Comparison of ENCODE assay signal across 28 cellular contexts in genomic region chr11:124766156-124766555, GRCh38. TPM values are rescaled to one million over a fixed set of nuclear protein-coding genes. Genes with fewer than 3 reads are reported as not detected.
"Had no signal": no experiment of that assay in that cellular context is flagged by ENCODE, and none has a peak within 500 bp of the region (broad histone marks: within the 10 kb centered on the region; RNA-seq: fewer than 3 reads in every experiment).

No MANE protein-coding gene starts in this region.

- DNase-seq: left colon; left lung; lower lobe of right lung; mammary epithelial cell; mesenchymal stem cell; naive thymus-derived CD8-positive, alpha-beta T cell; nucleus accumbens; pancreas; posterior cingulate gyrus; retina; right cardiac atrium; sigmoid colon; small intestine; spleen; stimulated activated CD4-positive, alpha-beta T cell treated with anti-CD3 and anti-CD28 coated beads, Interleukin-4, amount 100 ng/mL, for 24 hours; stimulated activated naive CD4-positive, alpha-beta T cell; upper lobe of left lung had no signal

- H3K27me3 ChIP-seq: pancreas had no signal

- H3K27ac ChIP-seq: hepatocyte, left lung, lower lobe of right lung, pancreas, prostate gland, sigmoid colon, spleen, suprapubic skin, thoracic aorta, tibial nerve had no signal

- ATAC-seq: left colon; left lung; lower lobe of right lung; naive thymus-derived CD8-positive, alpha-beta T cell; pancreas; right cardiac atrium; stimulated activated effector memory CD8-positive, alpha-beta T cell treated with anti-CD3 and anti-CD28 coated beads, Interleukin-12 subunit alpha, Interleukin-12 subunit beta, amount 100 ng/mL, for 72 hours had no signal

- H3K4me3 ChIP-seq: hepatocyte, left lung, lower lobe of right lung, pancreas, prostate gland, sigmoid colon, spleen, suprapubic skin, thoracic aorta, tibial nerve, upper lobe of left lung had no signal

- FAIRE-seq: keratinocyte, pancreas, small intestine, urothelium cell line had no signal

- H3K9me3 ChIP-seq: left lung, lower lobe of right lung, pancreas, prostate gland, sigmoid colon, spleen, suprapubic skin, thoracic aorta, tibial nerve, upper lobe of left lung had no signal

- H3K36me3 ChIP-seq: prostate gland, thoracic aorta had no signal

RNA-seq across cellular contexts. Expression of gene VSIG2, which starts 14.1 kb away (rescaled TPM):
- total RNA-seq: mammary epithelial cell, neural crest cell, osteoblast, subcutaneous adipose tissue had no signal

RNA-seq across cellular contexts. Expression of gene NRGN, which starts 26.4 kb away (rescaled TPM):
- total RNA-seq: hepatocyte had no signal
